8 cellular contexts compared by ENCODE assay signal in the genomic region with DNA sequence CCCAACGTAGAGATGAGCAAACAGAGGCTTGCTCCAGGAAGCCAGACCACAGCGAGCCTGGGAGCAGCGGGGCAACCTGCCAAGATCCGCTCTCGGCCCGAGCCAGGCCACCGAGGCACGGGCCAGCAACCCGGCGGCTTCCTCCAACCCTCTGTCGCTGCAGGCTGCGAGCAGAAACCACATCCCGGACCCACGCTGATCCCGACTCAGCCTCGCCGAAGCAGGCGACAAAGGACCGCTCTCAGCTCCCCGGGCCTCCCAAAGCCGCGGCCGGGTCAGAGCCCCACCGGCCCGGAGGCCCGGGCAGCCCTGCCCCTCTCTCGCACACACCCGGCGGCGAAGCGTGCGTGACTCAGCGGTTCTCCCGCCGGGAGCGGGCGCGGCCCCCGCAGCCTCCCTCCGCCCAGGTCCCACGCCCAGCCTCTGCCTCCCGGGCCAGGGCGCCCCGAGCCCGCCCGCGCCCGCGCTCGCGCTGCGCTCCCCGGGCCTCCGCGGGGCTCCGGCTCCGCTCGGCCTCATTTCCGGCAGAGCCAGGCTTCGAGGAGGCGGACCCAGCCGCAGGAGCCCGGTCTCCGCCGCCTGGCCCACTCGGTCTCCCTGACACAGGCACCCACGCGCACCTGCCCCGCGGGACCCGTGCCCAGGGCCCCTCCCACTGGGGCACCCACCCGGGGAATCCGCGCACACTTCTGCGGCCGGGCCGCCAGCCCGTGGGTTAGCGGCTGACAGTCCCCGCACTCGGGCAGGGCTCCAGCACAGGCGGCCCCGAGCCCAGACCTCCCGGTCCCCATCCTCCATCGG. TPM values are rescaled to one million over a fixed set of nuclear protein-coding genes. Genes with fewer than 3 reads are reported as not detected.
DNase-seq lines count a peak whose midpoint lies in the region; ATAC-seq, FAIRE-seq and TF ChIP-seq lines count a peak whose summit lies in the region.

No MANE protein-coding gene starts in this region.

- peak overlapping the region; percentile 25 for H3K9ac ChIP-seq in adipocyte (ENCODE audit: low read length)

- peaks cover 73% of the 10 kb centered on the region for H3K27me3 ChIP-seq in A673 (replicated peaks; ENCODE audit: insufficient read depth, low read depth, low read length, poor library complexity)
- peaks cover 52% of the 10 kb centered on the region for H3K27me3 ChIP-seq in adipocyte (replicated peaks; ENCODE audit: control insufficient read depth, insufficient read depth, low read length)
- peaks cover 0 to 21% (median 0%) of the 10 kb centered on the region in 4 donors for H3K27me3 ChIP-seq in pancreas

- H3K9me3 ChIP-seq in A673 (ENCODE audit: low read depth, low read length, poor library complexity, severe bottlenecking) (no peaks in the 10 kb centered on the region), adipocyte (ENCODE audit: control insufficient read depth, low read length) (no peaks in the 10 kb centered on the region), pancreas (no peaks in the 10 kb centered on the region)

- intact Hi-C loops in A673 (cut with micrococcal nuclease; ENCODE audit: unreplicated experiment): no loop called here
- intact Hi-C loops in cardiac septum (cut with DNase I): no loop called here
- intact Hi-C loops in pancreas (cut with DNase I): no loop called here

- CTCF ChIA-PET in A673 (lab: Charles Lee): no interaction called here
- CTCF ChIA-PET in GM10248 (lab: Yijun Ruan, JAX): no interaction called here

- TF ChIP-seq CTCF in A673 (conservative IDR thresholded peaks at IDR 0.05; ENCODE audit: low read depth, low read length): no peak
- no peak for TF ChIP-seq CTCF in pancreas (IDR thresholded peaks at IDR 0.05)
- no peak for TF ChIP-seq CTCF in GM10248 (IDR thresholded peaks at IDR 0.05; ENCODE audit: control extremely low read depth, extremely low read depth, low read depth, missing control alignments)

- WGBS in pancreas, 2 donors: 1% methylated on average over 68 to 85 of the region's 85 CpGs

- POLR2A ChIA-PET in A673 (lab: Charles Lee; ENCODE audit: low non-redundant PET) (no interaction called here), GM10248 (lab: Yijun Ruan, JAX) (no interaction called here)

- ATAC-seq in pancreas (peak; percentile 40 to 70 (median 67)), HG03025 (IDR thresholded peaks at IDR 0.05; ENCODE audit: low FRiP score, unreplicated experiment) (no peak)

- DNase-seq in A673 (ENCODE audit: low spot score): no peak
- peak; percentile 34 for DNase-seq in H4 (ENCODE audit: low spot score)
- peak; percentile 71 for DNase-seq in adipocyte (ENCODE audit: low read depth)
- peak; percentile 74 for DNase-seq in cardiac septum (ENCODE audit: low spot score)
- DNase-seq in pancreas: peak in 4 of 6 donors; percentile 25 to 76 (median 47)
- no peak for DNase-seq in HCEC 1CT
- no peak for DNase-seq in GM10248 (ENCODE audit: extremely low spot score)

- no peak overlapping the region for H3K27ac ChIP-seq in A673 (ENCODE audit: low read depth, low read length, poor library complexity, severe bottlenecking)
- H3K27ac ChIP-seq in pancreas: no peak overlapping the region

- H3K4me3 ChIP-seq in A673 (ENCODE audit: low read depth, low read length, poor library complexity, severe bottlenecking): peak overlapping the region; percentile 33
- H3K4me3 ChIP-seq in adipocyte (ENCODE audit: low read length): peak overlapping the region; percentile 64
- peak overlapping the region in 3 of 4 donors; percentile 10 to 41 (median 28) for H3K4me3 ChIP-seq in pancreas

- FAIRE-seq in pancreas (lab: Jason Lieb, UNC): no peak

- no peaks in the 10 kb centered on the region for H3K36me3 ChIP-seq in A673 (ENCODE audit: insufficient read depth, low read length, poor library complexity, severe bottlenecking)
- H3K36me3 ChIP-seq in adipocyte (ENCODE audit: control insufficient read depth, insufficient read depth, low read length, severe bottlenecking): no peaks in the 10 kb centered on the region
- H3K36me3 ChIP-seq in pancreas: no peaks in the 10 kb centered on the region

- BruUV-seq in A673 (replicated peaks; lab: Mats Ljungman, UMichigan): no TSS peak

- H3K4me1 ChIP-seq in A673 (ENCODE audit: insufficient read depth, low read length, poor library complexity, severe bottlenecking): no peaks in the 10 kb centered on the region
- H3K4me1 ChIP-seq in adipocyte (ENCODE audit: control insufficient read depth, insufficient read depth, low read length): peaks cover 5% of the 10 kb centered on the region
- peaks cover 0 to 2% (median 0%) of the 10 kb centered on the region in 3 donors for H3K4me1 ChIP-seq in pancreas

RNA-seq across cellular contexts. Expression of gene PPP2R2C, which starts 1.7 kb away (rescaled TPM):
- 0.20 TPM in 1 of 2 replicates, not detected in the other for total RNA-seq in A673 (2021)
- total RNA-seq in H4 (2014; rRNA removed; shearing (Covaris generic)): 0.91 and 1.3 TPM in 2 replicates
- 5.5 TPM for total RNA-seq in cardiac septum
- total RNA-seq in pancreas: 1 to 10 TPM in 1 of 6 donors, under 1 TPM in 5; 0.05 to 1.1 (median 0.54) TPM
- 1 to 10 TPM in 1 of 2 donors, under 1 TPM in 1; 0.42 to 2.0 TPM for polyA plus RNA-seq in pancreas

Comparison
In these comparisons a context has a peak if more than half of its experiments do, and no peak if none do; other contexts are left out.
1. DNase-seq: peak in H4 (single experiment), adipocyte (single experiment), cardiac septum (single experiment) and pancreas (4 of 6); none in A673 (single experiment), HCEC 1CT (single experiment) and GM10248 (single experiment).
2. Peak in every context shown above with its lines, with median percentiles within 50 percentile points of each other: H3K4me3 ChIP-seq.